Comparison of ENCODE assay signal across 8 cellular contexts in genomic region chr12:122031342-122032216, GRCh38. TPM values are rescaled to one million over a fixed set of nuclear protein-coding genes. Genes with fewer than 3 reads are reported as not detected.
A peak's percentile ranks its signal among the peaks of the same experiment; 100 is the strongest.
DNase-seq lines count a peak whose midpoint lies in the region; ATAC-seq and TF ChIP-seq lines count a peak whose summit lies in the region.

No MANE protein-coding gene starts in this region.

- peaks cover 14% of the 10 kb centered on the region for H3K36me3 ChIP-seq in right atrium auricular region

- no peak for ATAC-seq in GM18502 (IDR thresholded peaks at IDR 0.05; ENCODE audit: poor library complexity, unreplicated experiment)

- peaks cover 0 to 19% of the 10 kb centered on the region in 2 donors for H3K4me1 ChIP-seq in right atrium auricular region

- no peaks in the 10 kb centered on the region for H3K27me3 Mint-ChIP-seq in activated naive CD4-positive, alpha-beta T cell treated with anti-CD3 and anti-CD28 coated beads for 36 hours (ENCODE audit: low read depth)

- TF ChIP-seq CTCF in right atrium auricular region (IDR thresholded peaks at IDR 0.05), result peak; percentile 49 to 83

- H3K4me3 ChIP-seq in right atrium auricular region, result no peak overlapping the region

- no peak overlapping the region for H3K4me3 Mint-ChIP-seq in activated naive CD4-positive, alpha-beta T cell treated with anti-CD3 and anti-CD28 coated beads for 36 hours

- CTCF ChIA-PET in activated naive CD4-positive, alpha-beta T cell treated with anti-CD3 and anti-CD28 coated beads for 36 hours (lab: Charles Lee), result interaction anchor here (0.6 to 1.7 kb wide), 6 partner anchors 8 to 342 kb away, joined by 3 to 4 read pairs (median 3); partner anchors contain the start of gene CFAP251

- no peaks in the 10 kb centered on the region for H3K27me3 ChIP-seq in right atrium auricular region

- no peaks in the 10 kb centered on the region for H3K36me3 Mint-ChIP-seq in activated naive CD4-positive, alpha-beta T cell treated with anti-CD3 and anti-CD28 coated beads for 36 hours (ENCODE audit: low read depth)

- H3K9me3 Mint-ChIP-seq in activated naive CD4-positive, alpha-beta T cell treated with anti-CD3 and anti-CD28 coated beads for 36 hours, result no peaks in the 10 kb centered on the region

- DNase-seq in DMS53 (lab: John Stamatoyannopoulos, UW), result peak; percentile 48
- no peak for DNase-seq in DMS53 treated with DMSO at 0.1 percent for 48 hours (lab: John Stamatoyannopoulos, UW; ENCODE audit: unreplicated experiment)
- peak; percentile 23 for DNase-seq in RKO (ENCODE audit: low spot score)
- peak; percentile 63 for DNase-seq in activated naive CD4-positive, alpha-beta T cell treated with anti-CD3 and anti-CD28 coated beads for 36 hours
- DNase-seq in right atrium auricular region (ENCODE audit: low spot score), result no peak
- DNase-seq in stimulated activated CD4-positive, alpha-beta T cell treated with anti-CD3 and anti-CD28 coated beads, Interleukin-1b, Interleukin-23, amount 100 ng/mL, for 48 hours, result peak; percentile 57
- DNase-seq in hippocampal formation (lab: John Stamatoyannopoulos, UW), result no peak

- no peaks in the 10 kb centered on the region for H3K9me3 ChIP-seq in right atrium auricular region

- H3K4me1 Mint-ChIP-seq in activated naive CD4-positive, alpha-beta T cell treated with anti-CD3 and anti-CD28 coated beads for 36 hours (ENCODE audit: low read depth), result no peaks in the 10 kb centered on the region

- H3K27ac ChIP-seq in right atrium auricular region, result no peak overlapping the region

- intact Hi-C loops in activated naive CD4-positive, alpha-beta T cell treated with anti-CD3 and anti-CD28 coated beads for 36 hours (cut with micrococcal nuclease), result no loop called here

- H3K27ac Mint-ChIP-seq in activated naive CD4-positive, alpha-beta T cell treated with anti-CD3 and anti-CD28 coated beads for 36 hours, result no peak overlapping the region

RNA-seq across cellular contexts. Expression of gene BCL7A, which starts 9.9 kb away (rescaled TPM):
- 1 to 10 TPM; 6.1 to 6.2 TPM for total RNA-seq in activated naive CD4-positive, alpha-beta T cell treated with anti-CD3 and anti-CD28 coated beads for 36 hours
- total RNA-seq in right atrium auricular region, result 10 to 100 TPM; 11.5 to 21.2 TPM

RNA-seq across cellular contexts. Expression of gene MLXIP, which starts 47.0 kb away (rescaled TPM):
- 10 to 100 TPM; 18.8 to 22.0 TPM for total RNA-seq in activated naive CD4-positive, alpha-beta T cell treated with anti-CD3 and anti-CD28 coated beads for 36 hours
- total RNA-seq in right atrium auricular region, result 10 to 100 TPM; 14.2 to 24.1 TPM

Comparison
In these comparisons a context has a peak if more than half of its experiments do, and no peak if none do; other contexts are left out.
1. DNase-seq: peak in DMS53 (single experiment), RKO (single experiment), activated naive CD4-positive, alpha-beta T cell treated with anti-CD3 and anti-CD28 coated beads for 36 hours (single experiment) and stimulated activated CD4-positive, alpha-beta T cell treated with anti-CD3 and anti-CD28 coated beads, Interleukin-1b, Interleukin-23, amount 100 ng/mL, for 48 hours (single experiment); none in DMS53 treated with DMSO at 0.1 percent for 48 hours (single experiment), right atrium auricular region (single experiment) and hippocampal formation (0 of 2).